ENCODE assay signal across 11 cellular contexts in genomic region chr16:31810863-31811262, GRCh38.
"Had no signal": no experiment of that assay in that cellular context is flagged by ENCODE, and none has a peak within 500 bp of the region (broad histone marks: within the 10 kb centered on the region; RNA-seq: fewer than 3 reads in every experiment).

No MANE protein-coding gene starts in this region.

- H3K9me3 ChIP-seq: HAP-1 had no signal

- H3K9ac ChIP-seq: GM23248 had no signal

- H3K27ac ChIP-seq: GM23248 had no signal

- H3K4me1 ChIP-seq: HAP-1 had no signal

- H3K36me3 ChIP-seq: HAP-1 had no signal

- DNase-seq: GM23248, GOT3, H7, H9, HCEC 1CT, HFFc6 had no signal

- ATAC-seq: GM23338, HCT116 had no signal

- H3K4me2 ChIP-seq: GM23338 had no signal

- H2AFZ ChIP-seq: GM23248, GM23338 had no signal

- H3K4me3 ChIP-seq: GM23248, GM23338, HAP-1 had no signal

- FAIRE-seq: H1, H54 had no signal
